ENCODE assay signal across 9 cellular contexts in genomic region chr6:63799313-63799712, GRCh38.
"Had no signal": no experiment of that assay in that cellular context is flagged by ENCODE, and none has a peak within 500 bp of the region (broad histone marks: within the 10 kb centered on the region; RNA-seq: fewer than 3 reads in every experiment).

No MANE protein-coding gene starts in this region.

- H3K36me3 ChIP-seq: HAP-1 had no signal

- H3K9me3 Mint-ChIP-seq: HFFc6 had no signal

- H2AFZ ChIP-seq: GM23248 had no signal

- ATAC-seq: HCT116, K562 had no signal

- H3K27ac Mint-ChIP-seq: HFFc6 had no signal

- H3K4me3 Mint-ChIP-seq: HFFc6 had no signal

- H3K4me1 ChIP-seq: HAP-1 had no signal

- FAIRE-seq: K562 had no signal

- H3K4me3 ChIP-seq: GM23248, HAP-1, K562 had no signal

- H3K9me3 ChIP-seq: HAP-1 had no signal

- DNase-seq: GM23248, GOT3, H7, HFFc6, IMR-90 had no signal

- H3K27ac ChIP-seq: GM23248, HL-60 had no signal

- H3K9ac ChIP-seq: GM23248 had no signal
